Comparison of ENCODE assay signal across 25 cellular contexts in the genomic region with DNA sequence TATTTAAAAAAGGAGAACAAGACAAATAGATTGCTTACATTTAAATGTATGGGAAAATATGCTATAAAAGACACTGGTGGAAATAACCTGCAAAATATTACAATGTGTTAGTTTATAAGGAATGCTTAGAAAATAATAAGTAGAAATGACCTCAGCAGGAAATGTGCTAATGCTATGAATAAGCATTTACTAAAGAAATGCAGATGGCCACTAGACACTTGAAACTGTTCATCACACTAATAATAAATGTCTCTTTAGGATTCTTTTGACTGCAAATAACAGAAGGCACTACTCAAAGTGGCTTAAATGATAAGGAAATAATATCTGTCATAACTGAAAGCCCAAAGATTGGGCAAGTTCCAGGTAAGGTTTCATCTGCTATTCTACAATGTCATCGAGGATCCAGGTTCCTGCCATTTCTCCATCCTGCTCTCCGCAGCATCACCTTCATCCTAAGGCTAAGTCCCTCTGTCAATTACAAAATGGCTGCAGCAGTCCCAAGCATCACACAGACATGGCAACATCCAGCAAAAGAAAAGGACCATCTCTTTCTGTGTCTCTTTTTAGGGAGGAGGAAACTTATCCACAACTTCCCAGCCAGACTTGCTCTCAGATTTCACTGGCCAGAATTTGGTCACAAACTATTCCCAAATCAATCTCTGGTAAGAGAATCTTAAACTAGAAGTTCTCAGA. TPM values are rescaled to one million over a fixed set of nuclear protein-coding genes. Genes with fewer than 3 reads are reported as not detected.
DNase-seq lines count a peak whose midpoint lies in the region; ATAC-seq and TF ChIP-seq lines count a peak whose summit lies in the region.
"Had no signal": no experiment of that assay in that cellular context is flagged by ENCODE, and none has a peak within 500 bp of the region (broad histone marks: within the 10 kb centered on the region; RNA-seq: fewer than 3 reads in every experiment).

No MANE protein-coding gene starts in this region.

- DNase-seq in NCI-H524 treated with DMSO at 0.1 percent for 48 hours (lab: John Stamatoyannopoulos, UW) (peak; percentile 59), cardiac fibroblast (ENCODE audit: low read depth in 2 of 2) (peak; percentile 38 to 75), iris pigment epithelial cell (ENCODE audit: low read depth) (peak; percentile 72), ACHN (no peak), GM13976 (ENCODE audit: low spot score) (no peak), cortex of kidney (lab: John Stamatoyannopoulos, UW) (no peak)
- no peak for DNase-seq in CD8-positive, alpha-beta T cell
- DNase-seq: activated CD4-positive, CD25-positive, alpha-beta regulatory T cell; activated naive CD4-positive, alpha-beta T cell treated with Interleukin-2 at 50 U/mL for 16 hours; activated T-cell treated with anti-CD3 and anti-CD28 coated beads, Interleukin-2, amount 50 U/mL, for 4 hours; anterior cingulate cortex; CD8-positive, alpha-beta memory T cell; cerebellar nuclear complex; MV-4-11; NCI-H1694; NCI-H2171 treated with DMSO at 0.1 percent for 48 hours; NCI-H82; PC-9; stimulated activated CD4-positive, alpha-beta T cell treated with anti-CD3 and anti-CD28 coated beads, Interleukin-4, amount 100 ng/mL, for 1 hour; stimulated activated naive CD8-positive, alpha-beta T cell treated with anti-CD3 and anti-CD28 coated beads, Interleukin-15, Interleukin-2, amounts not matched to agents 100 U/mL and 50 U/mL, for 24 hours; tibial artery had no signal

- peaks cover 13% of the 10 kb centered on the region for H3K4me1 Mint-ChIP-seq in CD8-positive, alpha-beta T cell (ENCODE audit: low read depth)

- H3K4me3 Mint-ChIP-seq in CD8-positive, alpha-beta T cell, result no peak overlapping the region
- H3K4me3 Mint-ChIP-seq: activated T-cell treated with anti-CD3 and anti-CD28 coated beads, Interleukin-2, amount 50 U/mL, for 4 hours; CD8-positive, alpha-beta memory T cell; T-helper 2 cell treated with Interferon-gamma antibody and Interleukin-4, amounts not matched to agents 5 μg/mL and 100 μg/mL, for 36 hours had no signal

- H3K4me3 ChIP-seq in cardiac fibroblast (replicated peaks in 1 of 2; ENCODE audit: low read depth in 2 of 2, low read length in 2 of 2), result no peak overlapping the region
- no peak overlapping the region for H3K4me3 ChIP-seq in CD8-positive, alpha-beta T cell (ENCODE audit: low read depth, low read length)
- H3K4me3 ChIP-seq: K562, PC-9, smooth muscle cell, tibial artery had no signal

- H3K36me3 Mint-ChIP-seq in CD8-positive, alpha-beta T cell, result no peaks in the 10 kb centered on the region

- TF ChIP-seq CTCF in C4-2B (conservative IDR thresholded peaks at IDR 0.05), result no peak
- no peak for TF ChIP-seq CTCF in cardiac fibroblast (IDR thresholded peaks at IDR 0.05; ENCODE audit: low read depth, low read length)
- no peak for TF ChIP-seq CTCF in GM13976 (IDR thresholded peaks at IDR 0.05; ENCODE audit: borderline replicate concordance, control extremely low read depth, extremely low read depth, insufficient read depth, missing control alignments)
- no peak for TF ChIP-seq CTCF in CD8-positive, alpha-beta T cell (IDR thresholded peaks at IDR 0.05)

- H3K9me3 ChIP-seq in CD8-positive, alpha-beta T cell (ENCODE audit: low read length), result no peaks in the 10 kb centered on the region
- H3K9me3 ChIP-seq: tibial artery had no signal

- no peaks in the 10 kb centered on the region for H3K4me1 ChIP-seq in CD8-positive, alpha-beta T cell (ENCODE audit: insufficient read depth, low read length)

- H3K27me3 ChIP-seq in CD8-positive, alpha-beta T cell (ENCODE audit: insufficient read depth, low read length), result no peaks in the 10 kb centered on the region
- H3K27me3 ChIP-seq: tibial artery had no signal

- in situ Hi-C loops in ACHN (cut with HindIII; ENCODE audit: low pct_ligation_motif_present, low pct_unique_long_range_greater_than_20kb, low sequenced_read_pairs) (no loop called here), GM13976 (cut with MboI; ENCODE audit: low sequenced_read_pairs, unreplicated experiment) (loop anchor here (10.0 kb wide), 1 partner anchor 87 kb away; no protein-coding TSS in a partner anchor)

- no peak for ATAC-seq in CD8-positive, alpha-beta T cell
- ATAC-seq: activated T-cell treated with anti-CD3 and anti-CD28 coated beads, Interleukin-2, amount 50 U/mL, for 4 hours; K562; stimulated activated naive CD8-positive, alpha-beta T cell treated with anti-CD3 and anti-CD28 coated beads, Interleukin-15, Interleukin-2, amounts not matched to agents 100 U/mL and 50 U/mL, for 24 hours had no signal

- CTCF ChIA-PET in CD8-positive, alpha-beta T cell (lab: Charles Lee), result no interaction called here

- H3K36me3 ChIP-seq in CD8-positive, alpha-beta T cell (ENCODE audit: insufficient read depth, low read length), result no peaks in the 10 kb centered on the region
- H3K36me3 ChIP-seq: tibial artery had no signal

- H3K27ac ChIP-seq in C4-2B, result peak overlapping the region; percentile 49; the same call in 1 of the 2 replicates
- no peak overlapping the region for H3K27ac ChIP-seq in CD8-positive, alpha-beta T cell (ENCODE audit: low read depth, low read length)
- H3K27ac ChIP-seq: PC-9, tibial artery had no signal

- intact Hi-C loops in CD8-positive, alpha-beta T cell (cut with DNase I, micrococcal nuclease), result no loop called here

- POLR2A ChIA-PET in CD8-positive, alpha-beta T cell (lab: Charles Lee), result no interaction called here

- no peak overlapping the region for H3K27ac Mint-ChIP-seq in CD8-positive, alpha-beta T cell
- H3K27ac Mint-ChIP-seq: T-helper 2 cell treated with Interferon-gamma antibody and Interleukin-4, amounts not matched to agents 5 μg/mL and 100 μg/mL, for 36 hours had no signal

- H3K27me3 Mint-ChIP-seq in CD8-positive, alpha-beta T cell (ENCODE audit: low read depth), result no peaks in the 10 kb centered on the region
- H3K27me3 Mint-ChIP-seq: CD8-positive, alpha-beta memory T cell had no signal

- H3K9me3 Mint-ChIP-seq in CD8-positive, alpha-beta T cell, result no peaks in the 10 kb centered on the region
- H3K9me3 Mint-ChIP-seq: CD8-positive, alpha-beta memory T cell; T-helper 2 cell treated with Interferon-gamma antibody and Interleukin-4, amounts not matched to agents 5 μg/mL and 100 μg/mL, for 36 hours had no signal

RNA-seq across cellular contexts. Expression of a gene that starts 21.9 kb away (rescaled TPM):
- 1 to 10 TPM; 6.2 to 7.7 TPM for total RNA-seq in CD8-positive, alpha-beta T cell

RNA-seq across cellular contexts. Expression of a gene that starts 22.1 kb away (rescaled TPM):
- total RNA-seq in CD8-positive, alpha-beta T cell, result 10 to 100 TPM; 12.5 to 12.9 TPM

Comparison
In these comparisons a context has a peak if more than half of its experiments do, and no peak if none do; other contexts are left out.
1. DNase-seq: peak in NCI-H524 treated with DMSO at 0.1 percent for 48 hours (single experiment), cardiac fibroblast (2 of 2) and iris pigment epithelial cell (single experiment); none in ACHN (single experiment), GM13976 (single experiment), cortex of kidney (single experiment) and CD8-positive, alpha-beta T cell (0 of 7).